ENCODE assay signal across 9 cellular contexts in the genomic region with DNA sequence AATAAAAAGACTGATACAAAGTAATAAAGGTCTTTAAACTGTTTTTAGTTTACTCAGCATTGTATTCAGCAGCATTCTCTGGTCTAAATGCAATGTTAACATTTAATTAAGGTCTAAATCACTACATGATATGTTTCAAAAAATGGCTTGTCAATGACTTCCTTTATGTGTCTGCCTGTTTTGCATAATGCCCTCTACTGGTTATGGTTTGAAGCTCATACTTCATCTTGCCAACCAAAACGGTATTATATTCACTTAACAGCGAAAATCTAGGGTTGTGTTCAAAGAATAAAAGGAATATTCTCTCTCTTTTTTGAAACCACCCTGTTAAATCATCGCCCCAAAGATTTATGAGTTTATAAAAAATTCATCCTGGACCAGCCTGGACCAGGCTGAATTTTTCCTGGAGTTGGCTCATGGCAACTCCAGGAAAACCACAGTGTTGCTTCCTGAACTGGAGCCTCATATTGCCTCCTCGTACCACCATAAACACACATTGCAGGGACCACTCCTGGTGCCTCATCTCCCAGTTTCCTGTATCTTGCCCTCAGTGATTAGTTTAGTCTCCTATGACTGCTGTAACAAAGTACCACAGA. TPM values are rescaled to one million over a fixed set of nuclear protein-coding genes. Genes with fewer than 3 reads are reported as not detected.
DNase-seq lines count a peak whose midpoint lies in the region; ATAC-seq, FAIRE-seq and TF ChIP-seq lines count a peak whose summit lies in the region.
"Had no signal": no experiment of that assay in that cellular context is flagged by ENCODE, and none has a peak within 500 bp of the region (broad histone marks: within the 10 kb centered on the region; RNA-seq: fewer than 3 reads in every experiment).

No MANE protein-coding gene starts in this region.

- CTCF ChIA-PET in BJ (lab: Yijun Ruan, JAX): no interaction called here
- CTCF ChIA-PET in Panc1 (lab: Charles Lee): no interaction called here

- DNase-seq in BJ (ENCODE audit: low read depth): no peak
- DNase-seq in HCEC 1CT: peak; percentile 24
- DNase-seq in Panc1 (ENCODE audit: low read depth, low spot score): no peak
- DNase-seq in fibroblast of villous mesenchyme (ENCODE audit: low read depth): no peak
- no peak for DNase-seq in stimulated activated naive CD8-positive, alpha-beta T cell treated with anti-CD3 and anti-CD28 coated beads, Interleukin-15, amount 100 ng/mL, for 72 hours
- no peak for DNase-seq in GM19239 (ENCODE audit: insufficient read length, low spot score)
- no peak for DNase-seq in NCI-H748 (lab: John Stamatoyannopoulos, UW; ENCODE audit: unreplicated experiment)
- no peak for DNase-seq in GM12891 (ENCODE audit: insufficient read length, low spot score)

- FAIRE-seq in GM19239 (lab: Jason Lieb, UNC) (no peak), GM12891 (lab: Jason Lieb, UNC) (no peak)

- BruUV-seq in Panc1 (replicated peaks; lab: Mats Ljungman, UMichigan): no TSS peak

- H3K4me3 ChIP-seq in BJ (ENCODE audit: low read depth, low read length) (no peak overlapping the region), Panc1 (ENCODE audit: low read depth in 2 of 2, low read length in 2 of 2) (no peak overlapping the region), fibroblast of villous mesenchyme (ENCODE audit: low read depth, low read length) (no peak overlapping the region)

- no peaks in the 10 kb centered on the region; the same call in 1 of the 2 replicates for H3K9me3 ChIP-seq in Panc1 (ENCODE audit: control insufficient read depth, insufficient read depth, low read depth, low read length)

- H3K4me1 ChIP-seq in Panc1 (ENCODE audit: control insufficient read depth, insufficient read depth, low read length): no peaks in the 10 kb centered on the region

- H3K27me3 Mint-ChIP-seq in stimulated activated naive CD8-positive, alpha-beta T cell treated with anti-CD3 and anti-CD28 coated beads, Interleukin-15, amount 100 ng/mL, for 72 hours: no peaks in the 10 kb centered on the region

- H3K27ac Mint-ChIP-seq in stimulated activated naive CD8-positive, alpha-beta T cell treated with anti-CD3 and anti-CD28 coated beads, Interleukin-15, amount 100 ng/mL, for 72 hours: no peak overlapping the region

- POLR2A ChIA-PET in BJ (lab: Charles Lee) (no interaction called here), Panc1 (lab: Charles Lee) (no interaction called here)

- intact Hi-C loops in Panc1 (cut with micrococcal nuclease; ENCODE audit: unreplicated experiment): no loop called here

- no peak overlapping the region for H3K4me3 Mint-ChIP-seq in stimulated activated naive CD8-positive, alpha-beta T cell treated with anti-CD3 and anti-CD28 coated beads, Interleukin-15, amount 100 ng/mL, for 72 hours

- H3K4me1 Mint-ChIP-seq in stimulated activated naive CD8-positive, alpha-beta T cell treated with anti-CD3 and anti-CD28 coated beads, Interleukin-15, amount 100 ng/mL, for 72 hours: no peaks in the 10 kb centered on the region

- H3K27me3 ChIP-seq in BJ (ENCODE audit: control insufficient read depth, insufficient read depth, low read length) (no peaks in the 10 kb centered on the region; the same call in 1 of the 2 replicates), Panc1 (ENCODE audit: control insufficient read depth, insufficient read depth, low read length) (no peaks in the 10 kb centered on the region)

- in situ Hi-C loops in Panc1 (cut with HindIII; ENCODE audit: low pct_unique_long_range_greater_than_20kb, low sequenced_read_pairs): no loop called here

- no peak for ATAC-seq in Panc1
- no peak for ATAC-seq in stimulated activated naive CD8-positive, alpha-beta T cell treated with anti-CD3 and anti-CD28 coated beads, Interleukin-15, amount 100 ng/mL, for 72 hours
- ATAC-seq: Right ventricle myocardium inferior had no signal

- TF ChIP-seq POLR2A in GM12891 (IDR thresholded peaks at IDR 0.05; ENCODE audit: low read depth, low read length): no peak

- H3K9me3 Mint-ChIP-seq in stimulated activated naive CD8-positive, alpha-beta T cell treated with anti-CD3 and anti-CD28 coated beads, Interleukin-15, amount 100 ng/mL, for 72 hours: no peaks in the 10 kb centered on the region

- H3K36me3 ChIP-seq in BJ (ENCODE audit: control insufficient read depth, insufficient read depth, low read length) (no peaks in the 10 kb centered on the region), Panc1 (ENCODE audit: control insufficient read depth, insufficient read depth, low read length) (no peaks in the 10 kb centered on the region)

- H3K27ac ChIP-seq in Panc1 (ENCODE audit: low read length): no peak overlapping the region

- TF ChIP-seq CTCF in BJ (IDR thresholded peaks at IDR 0.05; ENCODE audit: insufficient read depth, low read depth, low read length) (peak; percentile 29), Panc1 (IDR thresholded peaks at IDR 0.05) (peak; percentile 48), fibroblast of villous mesenchyme (IDR thresholded peaks at IDR 0.05; ENCODE audit: insufficient read depth, low read depth, low read length) (peak; percentile 45)

TF ChIP-seq in GM12891, 5 proteins besides CTCF, POLR2A, EP300 and RAD21:
- TF ChIP-seq POU2F2 (IDR thresholded peaks at IDR 0.05; ENCODE audit: low read depth, low read length): no peak
- TF ChIP-seq SPI1 (IDR thresholded peaks at IDR 0.05; ENCODE audit: low read depth, low read length): no peak
- no peak for TF ChIP-seq POLR2AphosphoS5 (IDR thresholded peaks at IDR 0.05; ENCODE audit: low read depth, low read length)
- TF ChIP-seq PAX5 (IDR thresholded peaks at IDR 0.05; ENCODE audit: insufficient read depth, low read length, severe bottlenecking): no peak
- no peak for TF ChIP-seq TAF1 (IDR thresholded peaks at IDR 0.05; ENCODE audit: low read depth, low read length)

RNA-seq across cellular contexts. Expression of a gene that starts 6.7 kb away (rescaled TPM):
- polyA plus RNA-seq in BJ (2011; rRNA removed): 14.8 and 17.8 TPM in 2 replicates
- polyA minus RNA-seq in BJ (2011; rRNA and poly(A)+ RNA removed): 15.3 and 19.2 TPM in 2 replicates
- total RNA-seq in Panc1 (2021; ENCODE audit: unreplicated experiment): 73.0 TPM
- polyA plus RNA-seq in Panc1 (2012; ENCODE audit: insufficient read length): 31.7 TPM
- 9.7 and 21.2 TPM in 2 replicates for total RNA-seq in fibroblast of villous mesenchyme
- polyA plus RNA-seq in GM12891 (2012; ENCODE audit: low read depth, missing spikeins): 1.8 TPM

RNA-seq across cellular contexts. Expression of a gene that starts 32.9 kb away (rescaled TPM):
- 15.3 and 30.9 TPM in 2 replicates for polyA plus RNA-seq in BJ (2011; rRNA removed)
- 16.1 and 19.8 TPM in 2 replicates for polyA minus RNA-seq in BJ (2011; rRNA and poly(A)+ RNA removed)
- 102 TPM for total RNA-seq in Panc1 (2021; ENCODE audit: unreplicated experiment)
- 23.7 TPM for polyA plus RNA-seq in Panc1 (2012; ENCODE audit: insufficient read length)
- 36.1 and 73.4 TPM in 2 replicates for total RNA-seq in fibroblast of villous mesenchyme
- 9.2 TPM for polyA plus RNA-seq in GM12891 (2012; ENCODE audit: low read depth, missing spikeins)
